ENCODE assay signal across 16 cellular contexts in genomic region chr22:45549739-45550138, GRCh38. TPM values are rescaled to one million over a fixed set of nuclear protein-coding genes. Genes with fewer than 3 reads are reported as not detected.
DNase-seq lines count a peak whose midpoint lies in the region; ATAC-seq, FAIRE-seq and TF ChIP-seq lines count a peak whose summit lies in the region.
"Had no signal": no experiment of that assay in that cellular context is flagged by ENCODE, and none has a peak within 500 bp of the region (broad histone marks: within the 10 kb centered on the region; RNA-seq: fewer than 3 reads in every experiment).

No MANE protein-coding gene starts in this region.

- no peak overlapping the region for H2AFZ ChIP-seq in mesenchymal stem cell (ENCODE audit: low read depth, low read length)

- peak overlapping the region; percentile 70 for H3K4me3 Mint-ChIP-seq in HFFc6
- H3K4me3 Mint-ChIP-seq: activated CD4-positive, alpha-beta memory T cell treated with anti-CD3 and anti-CD28 coated beads for 36 hours; memory B cell; stimulated activated effector memory CD8-positive, alpha-beta T cell treated with anti-CD3 and anti-CD28 coated beads, Interleukin-12 subunit alpha, Interleukin-12 subunit beta, amount 100 ng/mL, for 72 hours had no signal

- WGBS in mesenchymal stem cell: 93% methylated on average over 4 of the region's 4 CpGs

- peak overlapping the region; percentile 81 for H4K91ac ChIP-seq in mesenchymal stem cell (ENCODE audit: low read length)

- peak overlapping the region; percentile 86 for H4K8ac ChIP-seq in mesenchymal stem cell (ENCODE audit: low read length)

- H3K27me3 ChIP-seq in bronchial epithelial cell (ENCODE audit: control insufficient read depth, insufficient read depth, low read length): no peaks in the 10 kb centered on the region
- H3K27me3 ChIP-seq in mesenchymal stem cell (ENCODE audit: control insufficient read depth in 1 of 2, insufficient read depth in 1 of 2, low read length in 2 of 2): no peaks in the 10 kb centered on the region
- no peaks in the 10 kb centered on the region for H3K27me3 ChIP-seq in thoracic aorta (replicated peaks; ENCODE audit: insufficient read depth)

- H2AK5ac ChIP-seq in mesenchymal stem cell (ENCODE audit: low read length, severe bottlenecking): peak overlapping the region; percentile 47

- H3K36me3 ChIP-seq in bronchial epithelial cell (ENCODE audit: control insufficient read depth, insufficient read depth, low read length): peaks cover 2% of the 10 kb centered on the region
- peaks cover 75 to 76% of the 10 kb centered on the region in 2 experiments for H3K36me3 ChIP-seq in mesenchymal stem cell (ENCODE audit: control insufficient read depth in 1 of 2, insufficient read depth in 2 of 2, low read depth in 1 of 2, low read length in 2 of 2)
- peaks cover 4% of the 10 kb centered on the region for H3K36me3 ChIP-seq in thoracic aorta

- H3K4me2 ChIP-seq in mesenchymal stem cell (ENCODE audit: low read length, poor library complexity, severe bottlenecking): no peak overlapping the region

- H3K4me1 ChIP-seq in mesenchymal stem cell (ENCODE audit: control insufficient read depth, insufficient read depth, low read depth, low read length): peaks cover 56% of the 10 kb centered on the region
- peaks cover 41 to 75% of the 10 kb centered on the region in 2 donors for H3K4me1 ChIP-seq in thoracic aorta (ENCODE audit: control insufficient read depth in 1 of 2, low read depth in 2 of 2)

- FAIRE-seq in bronchial epithelial cell (lab: Jason Lieb, UNC): no peak

- no peak for TF ChIP-seq CTCF in HFFc6 (IDR thresholded peaks at IDR 0.05)
- TF ChIP-seq CTCF in bronchial epithelial cell (IDR thresholded peaks at IDR 0.05; ENCODE audit: insufficient read depth, low read length, severe bottlenecking): no peak
- TF ChIP-seq CTCF in thoracic aorta (IDR thresholded peaks at IDR 0.05): no peak

- peak overlapping the region; percentile 54 to 75 for H3K18ac ChIP-seq in mesenchymal stem cell (ENCODE audit: low read depth in 1 of 2, low read length in 2 of 2)

- peak overlapping the region; percentile 65 for H2BK120ac ChIP-seq in mesenchymal stem cell (ENCODE audit: low read depth, low read length)

- no peak overlapping the region for H3K23ac ChIP-seq in mesenchymal stem cell (ENCODE audit: low read length in 2 of 2)

- H3K9me3 ChIP-seq in mesenchymal stem cell (ENCODE audit: control insufficient read depth, low read length) (no peaks in the 10 kb centered on the region), thoracic aorta (no peaks in the 10 kb centered on the region)

- H3K9ac ChIP-seq in mesenchymal stem cell (ENCODE audit: low read length): peak overlapping the region; percentile 84

- H3K36me3 Mint-ChIP-seq in HFFc6 (ENCODE audit: low read depth): peaks cover 31% of the 10 kb centered on the region
- H3K36me3 Mint-ChIP-seq: activated CD4-positive, alpha-beta memory T cell treated with anti-CD3 and anti-CD28 coated beads for 36 hours; memory B cell; stimulated activated effector memory CD8-positive, alpha-beta T cell treated with anti-CD3 and anti-CD28 coated beads, Interleukin-12 subunit alpha, Interleukin-12 subunit beta, amount 100 ng/mL, for 72 hours had no signal

- H3K79me1 ChIP-seq in mesenchymal stem cell (replicated peaks; ENCODE audit: low read length, poor library complexity, severe bottlenecking): peaks cover 22% of the 10 kb centered on the region

- H2BK5ac ChIP-seq in mesenchymal stem cell (ENCODE audit: low read depth, low read length, poor library complexity, severe bottlenecking): peak overlapping the region; percentile 10

- H3K4me3 ChIP-seq in bronchial epithelial cell (ENCODE audit: low read depth, low read length): no peak overlapping the region
- no peak overlapping the region for H3K4me3 ChIP-seq in mesenchymal stem cell (ENCODE audit: insufficient read depth in 1 of 2, low read depth in 1 of 2, low read length in 2 of 2)
- H3K4me3 ChIP-seq in thoracic aorta: no peak overlapping the region

- no peaks in the 10 kb centered on the region for H3K9me3 Mint-ChIP-seq in HFFc6
- H3K9me3 Mint-ChIP-seq: activated CD4-positive, alpha-beta memory T cell treated with anti-CD3 and anti-CD28 coated beads for 36 hours; H9; memory B cell; stimulated activated effector memory CD8-positive, alpha-beta T cell treated with anti-CD3 and anti-CD28 coated beads, Interleukin-12 subunit alpha, Interleukin-12 subunit beta, amount 100 ng/mL, for 72 hours had no signal

- H3K4ac ChIP-seq in mesenchymal stem cell (ENCODE audit: low read depth in 1 of 2, low read length in 2 of 2): peak overlapping the region in 1 of 2 experiments; percentile 76

- no peak overlapping the region for H3K14ac ChIP-seq in mesenchymal stem cell (ENCODE audit: low read length in 2 of 2)

- peaks cover 9% of the 10 kb centered on the region for H3K27me3 Mint-ChIP-seq in HFFc6 (ENCODE audit: insufficient read depth)

- H2BK15ac ChIP-seq in mesenchymal stem cell (ENCODE audit: low read depth, poor library complexity, severe bottlenecking): no peak overlapping the region

- peak overlapping the region; percentile 72 for H3K27ac ChIP-seq in mesenchymal stem cell (ENCODE audit: low read length, poor library complexity, severe bottlenecking)
- H3K27ac ChIP-seq in thoracic aorta: peak overlapping the region; percentile 94 to 99

- DNase-seq in HFFc6 (no peak), bronchial epithelial cell (ENCODE audit: low read depth) (peak; percentile 57), mesenchymal stem cell (no peak), thoracic aorta (ENCODE audit: low spot score) (no peak), foreskin melanocyte (no peak), NCI-H1092 treated with DMSO at 0.1 percent for 48 hours (lab: John Stamatoyannopoulos, UW) (no peak)
- no peak for DNase-seq in NK-92 treated with Interleukin-12 subunit alpha and Interleukin-12 subunit beta, amount 100 ng/mL, for 24 hours (lab: John Stamatoyannopoulos, UW)
- DNase-seq: activated CD4-positive, alpha-beta memory T cell treated with anti-CD3 and anti-CD28 coated beads for 36 hours; GDM1; H9; hippocampal formation; MV-4-11; stimulated activated CD4-positive, alpha-beta T cell treated with anti-CD3 and anti-CD28 coated beads, Interleukin-2, amount 100 ng/mL, for 48 hours had no signal

- ATAC-seq in thoracic aorta (ENCODE audit: insufficient number of reproducible peaks, low FRiP score, low read depth) (no peak), GM18498 (IDR thresholded peaks at IDR 0.05; ENCODE audit: unreplicated experiment) (no peak)
- ATAC-seq: stimulated activated effector memory CD8-positive, alpha-beta T cell treated with anti-CD3 and anti-CD28 coated beads, Interleukin-12 subunit alpha, Interleukin-12 subunit beta, amount 100 ng/mL, for 72 hours had no signal

- H3K27ac Mint-ChIP-seq in HFFc6: peak overlapping the region; percentile 97
- H3K27ac Mint-ChIP-seq: activated CD4-positive, alpha-beta memory T cell treated with anti-CD3 and anti-CD28 coated beads for 36 hours; H9; memory B cell; stimulated activated effector memory CD8-positive, alpha-beta T cell treated with anti-CD3 and anti-CD28 coated beads, Interleukin-12 subunit alpha, Interleukin-12 subunit beta, amount 100 ng/mL, for 72 hours had no signal

- H3K4me1 Mint-ChIP-seq in HFFc6 (ENCODE audit: low read depth): peaks cover 71% of the 10 kb centered on the region
- H3K4me1 Mint-ChIP-seq: memory B cell had no signal

- H2BK12ac ChIP-seq in mesenchymal stem cell (ENCODE audit: low read length in 2 of 2): peak overlapping the region in 1 of 2 experiments; percentile 85

RNA-seq across cellular contexts. Expression of gene FBLN1, which starts 47.1 kb away (rescaled TPM):
- 100 to 1,000 TPM; 199 to 346 (median 326) TPM for total RNA-seq in HFFc6 (2021; fragmentation: NEBNext Ultra II Directional; extraction: Animal tissue kit (Norgen Biotek cat#: 25700))
- total RNA-seq in bronchial epithelial cell (18.2 and 25.2 TPM in 2 replicates), thoracic aorta (100 to 1,000 TPM; 587 to 972 TPM)
- polyA plus RNA-seq in mesenchymal stem cell (2013, experiment 1 of 2): 190 TPM
- polyA plus RNA-seq in mesenchymal stem cell (2013, experiment 2 of 2): 191 TPM
- total RNA-seq: activated CD4-positive, alpha-beta memory T cell treated with anti-CD3 and anti-CD28 coated beads for 36 hours had no signal
